ENCODE assay signal across 8 cellular contexts in the genomic region with DNA sequence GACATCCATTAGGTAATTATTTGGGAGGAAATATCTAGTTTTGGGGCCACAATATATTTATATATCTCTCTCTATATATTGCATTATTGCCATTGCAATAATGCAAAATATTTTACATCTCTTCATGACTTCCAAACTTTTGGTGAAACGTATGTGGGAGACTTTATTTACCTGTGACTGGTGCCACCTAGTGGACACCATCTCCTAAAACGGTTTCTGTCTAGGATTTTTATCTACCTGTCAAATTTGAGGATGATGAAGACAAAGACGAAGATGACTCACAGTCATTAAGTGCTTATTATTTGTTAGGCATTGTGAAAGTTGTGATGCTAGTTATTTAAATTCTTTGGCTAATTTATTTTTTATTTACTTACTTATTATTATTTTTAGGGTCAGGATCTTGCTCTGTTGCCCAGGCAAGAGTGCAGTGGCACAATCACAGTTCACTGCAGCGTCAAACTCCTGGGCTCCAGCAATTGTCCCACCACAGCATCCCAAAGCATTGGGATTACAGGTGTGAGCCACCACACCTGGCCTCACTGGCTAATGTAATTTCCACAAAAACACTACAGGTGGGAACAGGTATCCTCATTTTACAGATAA. TPM values are rescaled to one million over a fixed set of nuclear protein-coding genes. Genes with fewer than 3 reads are reported as not detected.
A peak's percentile ranks its signal among the peaks of the same experiment; 100 is the strongest.
DNase-seq lines count a peak whose midpoint lies in the region; ATAC-seq and TF ChIP-seq lines count a peak whose summit lies in the region.

No MANE protein-coding gene starts in this region.

- no peak overlapping the region for H3K14ac ChIP-seq in trophoblast cell (ENCODE audit: low read length)

- no peaks in the 10 kb centered on the region for H3K79me1 ChIP-seq in trophoblast cell (ENCODE audit: low read length)

- H3K27me3 Mint-ChIP-seq in activated CD8-positive, alpha-beta T cell treated with anti-CD3 and anti-CD28 coated beads, Interleukin-2, amount 10 ng/mL, durations not matched to agents 7 days and 5 days (ENCODE audit: low read depth) = peaks cover 34% of the 10 kb centered on the region

- no peak overlapping the region for H2BK12ac ChIP-seq in trophoblast cell (ENCODE audit: low read length)

- H3K9ac ChIP-seq in trophoblast cell (ENCODE audit: low read length) = no peak overlapping the region

- H3K4me3 ChIP-seq in fibroblast of mammary gland (ENCODE audit: control insufficient read depth, low read depth, low read length) = no peak overlapping the region
- H3K4me3 ChIP-seq in trophoblast cell (ENCODE audit: low read depth, low read length) = no peak overlapping the region

- in situ Hi-C loops in GM13976 (cut with MboI; ENCODE audit: low sequenced_read_pairs, unreplicated experiment) = loop anchor here (10.0 kb wide), 2 partner anchors 270 to 520 kb away; no protein-coding TSS in a partner anchor

- H2BK120ac ChIP-seq in trophoblast cell (ENCODE audit: insufficient read depth, low read length, poor library complexity) = no peak overlapping the region

- H3K4ac ChIP-seq in trophoblast cell (ENCODE audit: low read depth, low read length) = no peak overlapping the region

- no peak overlapping the region for H2AFZ ChIP-seq in trophoblast cell (ENCODE audit: insufficient read depth, low read length, poor library complexity)

- DNase-seq in Ammon's horn (ENCODE audit: low spot score) = peak; percentile 72
- DNase-seq in GM13976 (ENCODE audit: low spot score) = peak; percentile 72
- DNase-seq in NCI-H2196 treated with DMSO at 0.1 percent for 48 hours (lab: John Stamatoyannopoulos, UW; ENCODE audit: unreplicated experiment) = peak; percentile 5
- peak; percentile 71 for DNase-seq in activated CD8-positive, alpha-beta T cell treated with anti-CD3 and anti-CD28 coated beads, Interleukin-2, amount 10 ng/mL, durations not matched to agents 7 days and 5 days
- DNase-seq in fibroblast of mammary gland (ENCODE audit: low read depth) = peak; percentile 80
- DNase-seq in trophoblast cell = peak; percentile 34 to 87

- TF ChIP-seq CTCF in GM13976 (IDR thresholded peaks at IDR 0.05; ENCODE audit: borderline replicate concordance, control extremely low read depth, extremely low read depth, insufficient read depth, missing control alignments) (peak; percentile 49), fibroblast of mammary gland (conservative IDR thresholded peaks at IDR 0.05; ENCODE audit: control insufficient read depth, insufficient read depth, low read depth, low read length) (peak; percentile 63)

- H3K4me1 ChIP-seq in trophoblast cell (ENCODE audit: control insufficient read depth in 1 of 2, insufficient read depth in 2 of 2, low read length in 2 of 2) = no peaks in the 10 kb centered on the region

- POLR2A ChIA-PET in activated CD8-positive, alpha-beta T cell treated with anti-CD3 and anti-CD28 coated beads, Interleukin-2, amount 10 ng/mL, durations not matched to agents 7 days and 5 days (lab: Charles Lee) = no interaction called here

- no peaks in the 10 kb centered on the region for H3K9me3 Mint-ChIP-seq in activated CD8-positive, alpha-beta T cell treated with anti-CD3 and anti-CD28 coated beads, Interleukin-2, amount 10 ng/mL, durations not matched to agents 7 days and 5 days (ENCODE audit: insufficient read depth)

- H3K27me3 ChIP-seq in trophoblast cell (ENCODE audit: insufficient read depth, low read length) = no peaks in the 10 kb centered on the region

- H4K91ac ChIP-seq in trophoblast cell (ENCODE audit: low read depth, low read length) = no peak overlapping the region

- no peak overlapping the region for H3K27ac ChIP-seq in trophoblast cell (ENCODE audit: low read depth, low read length)

- H3K36me3 ChIP-seq in trophoblast cell (ENCODE audit: control insufficient read depth in 1 of 2, insufficient read depth in 2 of 2, low read length in 2 of 2) = no peaks in the 10 kb centered on the region

- no peaks in the 10 kb centered on the region for H3K79me2 ChIP-seq in trophoblast cell (ENCODE audit: control insufficient read depth, insufficient read depth, low read length, poor library complexity)

- no peak overlapping the region for H4K12ac ChIP-seq in trophoblast cell (ENCODE audit: low read depth, low read length)

- H2BK5ac ChIP-seq in trophoblast cell (ENCODE audit: low read depth, low read length, poor library complexity) = no peak overlapping the region

- H3K23ac ChIP-seq in trophoblast cell (ENCODE audit: low read length) = no peak overlapping the region

- no peaks in the 10 kb centered on the region for H3K4me1 Mint-ChIP-seq in activated CD8-positive, alpha-beta T cell treated with anti-CD3 and anti-CD28 coated beads, Interleukin-2, amount 10 ng/mL, durations not matched to agents 7 days and 5 days (ENCODE audit: low read depth)

- H3K36me3 Mint-ChIP-seq in activated CD8-positive, alpha-beta T cell treated with anti-CD3 and anti-CD28 coated beads, Interleukin-2, amount 10 ng/mL, durations not matched to agents 7 days and 5 days (ENCODE audit: low read depth) = no peaks in the 10 kb centered on the region

- H3K4me3 Mint-ChIP-seq in activated CD8-positive, alpha-beta T cell treated with anti-CD3 and anti-CD28 coated beads, Interleukin-2, amount 10 ng/mL, durations not matched to agents 7 days and 5 days = no peak overlapping the region

- no peak overlapping the region for H3K18ac ChIP-seq in trophoblast cell (ENCODE audit: low read length)

- no peak overlapping the region for H3K4me2 ChIP-seq in trophoblast cell (ENCODE audit: low read length)

- no peak overlapping the region for H3K27ac Mint-ChIP-seq in activated CD8-positive, alpha-beta T cell treated with anti-CD3 and anti-CD28 coated beads, Interleukin-2, amount 10 ng/mL, durations not matched to agents 7 days and 5 days

- CTCF ChIA-PET in activated CD8-positive, alpha-beta T cell treated with anti-CD3 and anti-CD28 coated beads, Interleukin-2, amount 10 ng/mL, durations not matched to agents 7 days and 5 days (lab: Charles Lee) = interaction anchor here (0.7 to 4.1 kb wide), 9 partner anchors 10 to 531 kb away, joined by 3 to 27 read pairs (median 3); no protein-coding TSS in a partner anchor

- no peak overlapping the region for H2AK5ac ChIP-seq in trophoblast cell (ENCODE audit: low read length)

- no peak overlapping the region for H4K8ac ChIP-seq in trophoblast cell (ENCODE audit: low read depth, low read length)

- WGBS in trophoblast cell (ENCODE audit: extremely low coverage, insufficient coverage, insufficient read length) = no CpG with 5 or more reads among the region's 4 CpGs

- no peak for ATAC-seq in activated CD8-positive, alpha-beta T cell treated with anti-CD3 and anti-CD28 coated beads, Interleukin-2, amount 10 ng/mL, durations not matched to agents 7 days and 5 days
- no peak for ATAC-seq in GM19455 (IDR thresholded peaks at IDR 0.05; ENCODE audit: unreplicated experiment)
- ATAC-seq in GM21737 (IDR thresholded peaks at IDR 0.05; ENCODE audit: unreplicated experiment) = no peak

- H3K9me3 ChIP-seq in trophoblast cell (ENCODE audit: insufficient read depth, low read depth, low read length) = no peaks in the 10 kb centered on the region

RNA-seq across cellular contexts. Expression of gene CBLL1, which starts 18.7 kb away (rescaled TPM):
- 10 to 100 TPM; 36.3 to 42.4 TPM for total RNA-seq in activated CD8-positive, alpha-beta T cell treated with anti-CD3 and anti-CD28 coated beads, Interleukin-2, amount 10 ng/mL, durations not matched to agents 7 days and 5 days
- 28.5 and 30.0 TPM in 2 replicates for polyA plus RNA-seq in trophoblast cell (2013)

Comparison
In these comparisons a context has a peak if more than half of its experiments do, and no peak if none do; other contexts are left out.
1. DNase-seq: peak in every context shown above with its lines; median percentile 80 in fibroblast of mammary gland; 72 in Ammon's horn; 72 in GM13976; 71 in activated CD8-positive, alpha-beta T cell treated with anti-CD3 and anti-CD28 coated beads, Interleukin-2, amount 10 ng/mL, durations not matched to agents 7 days and 5 days; 60 in trophoblast cell; 5 in NCI-H2196 treated with DMSO at 0.1 percent for 48 hours.